ENCODE assay signal across 8 cellular contexts in genomic region chr1:234980657-234981396, GRCh38.
DNase-seq lines count a peak whose midpoint lies in the region; ATAC-seq and TF ChIP-seq lines count a peak whose summit lies in the region.

No MANE protein-coding gene starts in this region.

- no peak for TF ChIP-seq CTCF in GM13976 (IDR thresholded peaks at IDR 0.05; ENCODE audit: borderline replicate concordance, control extremely low read depth, extremely low read depth, insufficient read depth, missing control alignments)

- H3K4me3 Mint-ChIP-seq in immature natural killer cell, result peak overlapping the region; percentile 14 to 69 (median 38)

- DNase-seq in GM13976 (ENCODE audit: low spot score) (peak; percentile 69), T-helper 2 cell (peak in 4 of 5 experiments; percentile 32 to 94 (median 50)), immature natural killer cell (peak; percentile 36 to 47 (median 37)), iPS-NIHi11 (ENCODE audit: low spot score) (no peak), NCI-H146 treated with DMSO at 0.1 percent for 48 hours (lab: John Stamatoyannopoulos, UW; ENCODE audit: unreplicated experiment) (no peak)
- peak; percentile 67 for DNase-seq in stimulated activated CD4-positive, alpha-beta T cell treated with anti-CD3 and anti-CD28 coated beads, Interleukin-12 subunit alpha, Interleukin-12 subunit beta, amount 100 ng/mL, for 4 hours

- peak overlapping the region; percentile 55 to 94 (median 70) for H3K27ac Mint-ChIP-seq in immature natural killer cell

- in situ Hi-C loops in GM13976 (cut with MboI; ENCODE audit: low sequenced_read_pairs, unreplicated experiment), result no loop called here

- no peaks in the 10 kb centered on the region for H3K36me3 Mint-ChIP-seq in immature natural killer cell

- H3K4me1 Mint-ChIP-seq in immature natural killer cell, result peaks cover 45 to 51% of the 10 kb centered on the region in 2 donors

- peak overlapping the region; percentile 53 for H3K27ac ChIP-seq in angular gyrus (ENCODE audit: low read depth, low read length)

- peak; percentile 39 for ATAC-seq in HG03139 (IDR thresholded peaks at IDR 0.05; ENCODE audit: unreplicated experiment)

- no peaks in the 10 kb centered on the region for H3K9me3 Mint-ChIP-seq in immature natural killer cell

- H3K27me3 Mint-ChIP-seq in immature natural killer cell (ENCODE audit: low read depth in 3 of 3), result peaks cover 0 to 2% (median 0%) of the 10 kb centered on the region in 3 donors

Comparison
In these comparisons a context has a peak if more than half of its experiments do, and no peak if none do; other contexts are left out.
1. DNase-seq: peak in GM13976 (single experiment), T-helper 2 cell (4 of 5), immature natural killer cell (3 of 3) and stimulated activated CD4-positive, alpha-beta T cell treated with anti-CD3 and anti-CD28 coated beads, Interleukin-12 subunit alpha, Interleukin-12 subunit beta, amount 100 ng/mL, for 4 hours (single experiment); none in iPS-NIHi11 (single experiment) and NCI-H146 treated with DMSO at 0.1 percent for 48 hours (single experiment).